In the genomic region with DNA sequence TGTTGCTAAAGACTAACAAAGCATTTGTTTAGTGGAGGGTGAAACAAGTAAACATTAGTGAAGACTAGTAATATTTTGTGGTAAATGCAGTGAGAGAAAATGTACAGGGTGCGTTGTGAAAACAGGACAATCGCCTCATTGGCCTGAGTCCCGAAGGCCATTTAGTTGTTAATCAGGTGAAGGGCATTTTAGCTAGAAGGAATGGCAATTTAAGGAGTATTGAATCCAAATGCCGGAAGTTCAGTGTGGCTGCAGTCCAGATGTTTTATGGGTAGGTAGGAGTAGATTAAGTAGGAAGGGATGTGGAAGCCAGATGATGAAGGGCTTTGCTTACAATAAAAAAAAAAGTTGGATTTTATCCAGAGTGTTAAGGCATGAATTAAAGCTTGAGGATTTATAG, we compare ENCODE assay signal across 23 cellular contexts.
"Had no signal": no experiment of that assay in that cellular context is flagged by ENCODE, and none has a peak within 500 bp of the region (broad histone marks: within the 10 kb centered on the region; RNA-seq: fewer than 3 reads in every experiment).

No MANE protein-coding gene starts in this region.

- H3K9me3 ChIP-seq: adrenal gland, breast epithelium, mucosa of descending colon, prostate gland, suprapubic skin, vagina had no signal

- H3K27ac ChIP-seq: adrenal gland, breast epithelium, coronary artery, neural progenitor cell, prostate gland, skin epidermis, suprapubic skin, vagina had no signal

- DNase-seq: activated B cell treated with CpG ODN at 0.5 μM for 24 hours; activated CD4-positive, alpha-beta memory T cell treated with anti-CD3 and anti-CD28 coated beads for 36 hours; activated CD4-positive, alpha-beta T cell treated with anti-CD3 and anti-CD28 coated beads for 4 hours; activated gamma-delta T cell treated with Interleukin-2 at 50 U/mL for 16 hours; activated T-cell treated with anti-CD3 and anti-CD28 coated beads for 4 hours; adrenal gland; mucosa of descending colon; naive B cell; right cardiac atrium; stimulated activated CD4-positive, alpha-beta T cell treated with anti-CD3 and anti-CD28 coated beads, Interleukin-2, amount 100 ng/mL, for 48 hours; stimulated activated naive CD8-positive, alpha-beta T cell treated with anti-CD3 and anti-CD28 coated beads, Interleukin-15, amount 100 ng/mL, for 72 hours; trophoblast cell had no signal

- H3K4me3 Mint-ChIP-seq: activated B cell treated with CpG ODN at 0.5 μM for 24 hours; activated CD4-positive, alpha-beta memory T cell treated with anti-CD3 and anti-CD28 coated beads for 36 hours; activated T-helper 1 cell treated with anti-CD3 and anti-CD28 coated beads, Interleukin-12 subunit alpha, Interleukin-12 subunit beta, Interleukin-2, Interleukin-4 antibody, amounts not matched to agents 30 ng/mL and 10 ng/mL and 1 ng/mL, durations not matched to agents 14 hours and 24 hours and 36 hours; memory B cell; naive B cell; neural progenitor cell; stimulated activated naive CD8-positive, alpha-beta T cell treated with anti-CD3 and anti-CD28 coated beads, Interleukin-15, amount 100 ng/mL, for 72 hours had no signal

- H3K4me3 ChIP-seq: adrenal gland, breast epithelium, coronary artery, mucosa of descending colon, neural progenitor cell, prostate gland, skin epidermis, suprapubic skin, vagina had no signal

- H3K27me3 Mint-ChIP-seq: activated B cell treated with CpG ODN at 0.5 μM for 24 hours; activated CD4-positive, alpha-beta memory T cell treated with anti-CD3 and anti-CD28 coated beads for 36 hours; memory B cell; naive B cell; stimulated activated naive CD8-positive, alpha-beta T cell treated with anti-CD3 and anti-CD28 coated beads, Interleukin-15, amount 100 ng/mL, for 72 hours had no signal

- H3K27ac Mint-ChIP-seq: activated B cell treated with CpG ODN at 0.5 μM for 24 hours; activated CD4-positive, alpha-beta memory T cell treated with anti-CD3 and anti-CD28 coated beads for 36 hours; activated naive CD4-positive, alpha-beta T cell treated with anti-CD3 and anti-CD28 coated beads, Interleukin-2, amount 50 U/mL, for 72 hours; activated T-helper 1 cell treated with anti-CD3 and anti-CD28 coated beads, Interleukin-12 subunit alpha, Interleukin-12 subunit beta, Interleukin-2, Interleukin-4 antibody, amounts not matched to agents 30 ng/mL and 10 ng/mL and 1 ng/mL, durations not matched to agents 14 hours and 24 hours and 36 hours; memory B cell; naive B cell; neural progenitor cell; stimulated activated naive CD8-positive, alpha-beta T cell treated with anti-CD3 and anti-CD28 coated beads, Interleukin-15, amount 100 ng/mL, for 72 hours had no signal

- ATAC-seq: activated naive CD4-positive, alpha-beta T cell treated with anti-CD3 and anti-CD28 coated beads, Interleukin-2, amount 50 U/mL, for 72 hours; esophagus mucosa; mucosa of descending colon; right cardiac atrium; stimulated activated naive CD8-positive, alpha-beta T cell treated with anti-CD3 and anti-CD28 coated beads, Interleukin-15, amount 100 ng/mL, for 72 hours had no signal

- H3K36me3 Mint-ChIP-seq: activated CD4-positive, alpha-beta memory T cell treated with anti-CD3 and anti-CD28 coated beads for 36 hours; activated naive CD4-positive, alpha-beta T cell treated with anti-CD3 and anti-CD28 coated beads, Interleukin-2, amount 50 U/mL, for 72 hours; memory B cell; naive B cell; neural progenitor cell had no signal

- H3K36me3 ChIP-seq: adrenal gland, breast epithelium, neural progenitor cell, prostate gland, suprapubic skin, vagina had no signal

- H3K4me1 Mint-ChIP-seq: activated B cell treated with CpG ODN at 0.5 μM for 24 hours; memory B cell; naive B cell; stimulated activated naive CD8-positive, alpha-beta T cell treated with anti-CD3 and anti-CD28 coated beads, Interleukin-15, amount 100 ng/mL, for 72 hours had no signal

- H3K27me3 ChIP-seq: adrenal gland, breast epithelium, neural progenitor cell, suprapubic skin, vagina had no signal

- H3K4me1 ChIP-seq: adrenal gland, breast epithelium, neural progenitor cell, prostate gland, suprapubic skin, vagina had no signal

- H3K9me3 Mint-ChIP-seq: activated B cell treated with CpG ODN at 0.5 μM for 24 hours; activated CD4-positive, alpha-beta memory T cell treated with anti-CD3 and anti-CD28 coated beads for 36 hours; activated T-helper 1 cell treated with anti-CD3 and anti-CD28 coated beads, Interleukin-12 subunit alpha, Interleukin-12 subunit beta, Interleukin-2, Interleukin-4 antibody, amounts not matched to agents 30 ng/mL and 10 ng/mL and 1 ng/mL, durations not matched to agents 14 hours and 24 hours and 36 hours; memory B cell; neural progenitor cell; stimulated activated naive CD8-positive, alpha-beta T cell treated with anti-CD3 and anti-CD28 coated beads, Interleukin-15, amount 100 ng/mL, for 72 hours had no signal
